Comparison of ENCODE assay signal across 15 cellular contexts in genomic region chr20:6395695-6396094, GRCh38.
DNase-seq lines count a peak whose midpoint lies in the region; ATAC-seq, FAIRE-seq and TF ChIP-seq lines count a peak whose summit lies in the region.
"Had no signal": no experiment of that assay in that cellular context is flagged by ENCODE, and none has a peak within 500 bp of the region (broad histone marks: within the 10 kb centered on the region; RNA-seq: fewer than 3 reads in every experiment).

No MANE protein-coding gene starts in this region.

- no peak for TF ChIP-seq CTCF in astrocyte (IDR thresholded peaks at IDR 0.05; ENCODE audit: insufficient read depth, low read depth, low read length)

- DNase-seq in MV-4-11 (lab: John Stamatoyannopoulos, UW) (peak; percentile 64), NCI-H2227 treated with DMSO at 0.1 percent for 48 hours (lab: John Stamatoyannopoulos, UW) (peak; percentile 53), astrocyte (ENCODE audit: low read depth) (peak; percentile 10), OCI-M2 (lab: John Stamatoyannopoulos, UW; ENCODE audit: unreplicated experiment) (no peak)
- no peak for DNase-seq in activated T-cell treated with anti-CD3 and anti-CD28 coated beads, Interleukin-2, amount 50 U/mL, for 72 hours
- DNase-seq: activated naive CD4-positive, alpha-beta T cell treated with anti-CD3 and anti-CD28 coated beads, Interleukin-2, amount 50 U/mL, for 16 hours; CD4-positive, alpha-beta memory T cell; colonic mucosa; NCI-H82; SK-N-SH; spleen had no signal

- H3K79me2 ChIP-seq in astrocyte (ENCODE audit: insufficient read depth, low read length): no peaks in the 10 kb centered on the region

- no peak overlapping the region for H3K9ac ChIP-seq in astrocyte (ENCODE audit: low read length)
- H3K9ac ChIP-seq: SK-N-SH had no signal

- FAIRE-seq in astrocyte (lab: Jason Lieb, UNC): no peak
- FAIRE-seq: H54 had no signal

- H3K4me3 ChIP-seq in astrocyte (ENCODE audit: insufficient read depth, low read depth, low read length) (no peak overlapping the region), mesodermal cell (ENCODE audit: extremely low read depth, insufficient read depth, low read length, poor library complexity, severe bottlenecking) (no peak overlapping the region)
- H3K4me3 ChIP-seq: colonic mucosa, spleen had no signal

- no peaks in the 10 kb centered on the region for H3K27me3 Mint-ChIP-seq in astrocyte (ENCODE audit: low read depth, unreplicated experiment)
- no peaks in the 10 kb centered on the region for H3K27me3 Mint-ChIP-seq in activated T-cell treated with anti-CD3 and anti-CD28 coated beads, Interleukin-2, amount 50 U/mL, for 72 hours (ENCODE audit: low read depth)
- H3K27me3 Mint-ChIP-seq: CD4-positive, alpha-beta memory T cell had no signal

- H3K9me3 ChIP-seq in astrocyte (ENCODE audit: insufficient read depth, low read depth, low read length) (no peaks in the 10 kb centered on the region), mesodermal cell (ENCODE audit: control insufficient read depth, low read length) (no peaks in the 10 kb centered on the region)
- H3K9me3 ChIP-seq: colonic mucosa, SK-N-SH, spleen had no signal

- no peak overlapping the region for H3K27ac Mint-ChIP-seq in astrocyte (ENCODE audit: unreplicated experiment)
- H3K27ac Mint-ChIP-seq in activated T-cell treated with anti-CD3 and anti-CD28 coated beads, Interleukin-2, amount 50 U/mL, for 72 hours: no peak overlapping the region
- H3K27ac Mint-ChIP-seq: CD4-positive, alpha-beta memory T cell; mesothelial cell of epicardium had no signal

- H3K27me3 ChIP-seq in astrocyte (ENCODE audit: insufficient read depth, low read length): no peaks in the 10 kb centered on the region
- H3K27me3 ChIP-seq: colonic mucosa, spleen had no signal

- H3K4me3 Mint-ChIP-seq in astrocyte (ENCODE audit: unreplicated experiment): no peak overlapping the region
- H3K4me3 Mint-ChIP-seq in activated T-cell treated with anti-CD3 and anti-CD28 coated beads, Interleukin-2, amount 50 U/mL, for 72 hours: no peak overlapping the region
- H3K4me3 Mint-ChIP-seq: CD4-positive, alpha-beta memory T cell; mesothelial cell of epicardium had no signal

- no CpG with 5 or more reads among the region's 2 CpGs for WGBS in mesodermal cell (ENCODE audit: insufficient coverage in 2 of 2), 2 experiments

- no peak overlapping the region for H3K4me2 ChIP-seq in astrocyte (ENCODE audit: low read length)
- H3K4me2 ChIP-seq: SK-N-SH had no signal

- H2AFZ ChIP-seq in astrocyte (ENCODE audit: low read depth, low read length): no peak overlapping the region

- H3K4me1 ChIP-seq in astrocyte (ENCODE audit: insufficient read depth, low read length) (no peaks in the 10 kb centered on the region), mesodermal cell (ENCODE audit: control insufficient read depth, insufficient read depth, low read length, poor library complexity, severe bottlenecking) (no peaks in the 10 kb centered on the region)
- H3K4me1 ChIP-seq: colonic mucosa, spleen had no signal

- H3K36me3 ChIP-seq in astrocyte (ENCODE audit: insufficient read depth, low read length) (no peaks in the 10 kb centered on the region), mesodermal cell (ENCODE audit: control insufficient read depth, insufficient read depth, low read length) (no peaks in the 10 kb centered on the region)
- H3K36me3 ChIP-seq: colonic mucosa, spleen had no signal

- no peaks in the 10 kb centered on the region for H3K36me3 Mint-ChIP-seq in astrocyte (ENCODE audit: low read depth, unreplicated experiment)
- H3K36me3 Mint-ChIP-seq in activated T-cell treated with anti-CD3 and anti-CD28 coated beads, Interleukin-2, amount 50 U/mL, for 72 hours (ENCODE audit: insufficient read depth in 2 of 2): no peaks in the 10 kb centered on the region
- H3K36me3 Mint-ChIP-seq: CD4-positive, alpha-beta memory T cell; mesothelial cell of epicardium had no signal

- H4K20me1 ChIP-seq in astrocyte (ENCODE audit: insufficient read depth, low read length): no peaks in the 10 kb centered on the region

- no peak for ATAC-seq in HG03432 (IDR thresholded peaks at IDR 0.05; ENCODE audit: unreplicated experiment)
- no peak for ATAC-seq in activated T-cell treated with anti-CD3 and anti-CD28 coated beads, Interleukin-2, amount 50 U/mL, for 72 hours (replicated peaks in 1 of 2)

- H3K4me1 Mint-ChIP-seq in astrocyte (ENCODE audit: low read depth, unreplicated experiment): peaks cover 2% of the 10 kb centered on the region
- H3K4me1 Mint-ChIP-seq in activated T-cell treated with anti-CD3 and anti-CD28 coated beads, Interleukin-2, amount 50 U/mL, for 72 hours (ENCODE audit: low read depth): no peaks in the 10 kb centered on the region
- H3K4me1 Mint-ChIP-seq: CD4-positive, alpha-beta memory T cell had no signal

- H3K27ac ChIP-seq in astrocyte (ENCODE audit: low read depth, low read length): no peak overlapping the region
- H3K27ac ChIP-seq in mesodermal cell (ENCODE audit: low read depth, low read length, severe bottlenecking): peak overlapping the region; percentile 19
- H3K27ac ChIP-seq: colonic mucosa, spleen had no signal

- no peaks in the 10 kb centered on the region for H3K9me3 Mint-ChIP-seq in astrocyte (ENCODE audit: unreplicated experiment)
- H3K9me3 Mint-ChIP-seq in activated T-cell treated with anti-CD3 and anti-CD28 coated beads, Interleukin-2, amount 50 U/mL, for 72 hours: peaks cover 0 to under 1% of the 10 kb centered on the region in 2 donors
- H3K9me3 Mint-ChIP-seq: mesothelial cell of epicardium had no signal

Comparison
In these comparisons a context has a peak if more than half of its experiments do, and no peak if none do; other contexts are left out.
1. DNase-seq: peak in MV-4-11 (single experiment), NCI-H2227 treated with DMSO at 0.1 percent for 48 hours (single experiment) and astrocyte (single experiment); none in OCI-M2 (single experiment) and activated T-cell treated with anti-CD3 and anti-CD28 coated beads, Interleukin-2, amount 50 U/mL, for 72 hours (0 of 2).